1 cellular context compared by ENCODE assay signal in the genomic region with DNA sequence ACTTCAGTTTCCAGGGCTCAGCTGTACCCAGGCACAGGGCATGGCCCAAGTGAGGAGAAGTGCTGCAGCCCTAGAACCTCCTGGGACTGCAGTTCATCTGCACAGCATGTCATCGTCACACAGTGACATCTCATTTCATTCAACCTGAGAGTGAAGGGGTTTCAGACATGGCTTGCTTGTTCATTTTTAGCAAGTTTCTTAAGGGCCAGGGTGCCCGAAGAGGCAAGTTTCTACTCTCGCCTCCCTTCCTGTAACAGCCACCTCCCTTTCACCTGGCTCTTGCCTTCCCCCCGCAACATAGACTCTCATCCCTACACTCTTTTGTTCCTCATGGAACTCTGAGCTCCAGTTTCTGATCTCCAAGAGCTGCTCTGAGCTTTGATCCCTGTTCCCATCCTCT.
TF ChIP-seq lines count a peak whose summit lies in the region.

No MANE protein-coding gene starts in this region.

TF ChIP-seq in WTC11, 78 proteins besides CTCF, POLR2A, EP300 and RAD21 (continued from another document):
- TF ChIP-seq, protein P1, sequence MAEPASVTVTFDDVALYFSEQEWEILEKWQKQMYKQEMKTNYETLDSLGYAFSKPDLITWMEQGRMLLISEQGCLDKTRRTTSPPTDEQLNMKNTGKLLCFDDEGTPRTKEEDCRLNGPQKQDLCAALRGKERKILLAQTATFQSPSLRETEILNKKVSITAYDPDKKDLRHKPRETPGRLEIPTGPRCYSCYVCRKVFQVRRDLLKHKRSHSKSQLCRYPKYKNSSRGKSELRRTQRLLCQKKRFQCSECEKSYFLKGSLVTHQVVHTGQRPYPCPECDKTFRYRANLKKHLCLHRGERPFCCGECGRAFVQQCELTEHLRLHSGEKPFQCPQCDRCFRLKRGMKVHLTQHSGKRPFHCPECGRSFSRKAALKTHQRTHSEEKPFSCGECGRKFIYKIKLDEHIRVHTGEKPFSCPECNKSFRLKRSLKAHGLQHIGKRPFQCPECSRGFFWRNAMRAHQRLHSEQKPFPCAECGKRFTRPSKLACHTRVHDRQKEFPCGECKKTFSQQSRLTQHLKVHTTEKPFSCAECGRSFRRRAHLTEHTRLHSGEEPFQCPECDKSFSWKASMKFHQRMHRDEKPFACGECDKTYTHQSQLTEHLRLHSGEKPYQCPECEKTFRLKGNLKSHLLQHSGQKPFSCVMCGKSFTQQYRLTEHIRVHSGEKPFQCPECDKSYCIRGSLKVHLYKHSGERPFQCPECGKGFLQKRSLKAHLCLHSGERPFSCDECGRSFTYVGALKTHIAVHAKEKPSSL (CRISPR knock-in tag; conservative IDR thresholded peaks at IDR 0.05): no peak
- no peak for TF ChIP-seq ZNF423 (CRISPR knock-in tag; IDR thresholded peaks at IDR 0.05)
- no peak for TF ChIP-seq ZNF317 (CRISPR knock-in tag; IDR thresholded peaks at IDR 0.05; ENCODE audit: borderline replicate concordance, low read depth)
- TF ChIP-seq, protein P2, sequence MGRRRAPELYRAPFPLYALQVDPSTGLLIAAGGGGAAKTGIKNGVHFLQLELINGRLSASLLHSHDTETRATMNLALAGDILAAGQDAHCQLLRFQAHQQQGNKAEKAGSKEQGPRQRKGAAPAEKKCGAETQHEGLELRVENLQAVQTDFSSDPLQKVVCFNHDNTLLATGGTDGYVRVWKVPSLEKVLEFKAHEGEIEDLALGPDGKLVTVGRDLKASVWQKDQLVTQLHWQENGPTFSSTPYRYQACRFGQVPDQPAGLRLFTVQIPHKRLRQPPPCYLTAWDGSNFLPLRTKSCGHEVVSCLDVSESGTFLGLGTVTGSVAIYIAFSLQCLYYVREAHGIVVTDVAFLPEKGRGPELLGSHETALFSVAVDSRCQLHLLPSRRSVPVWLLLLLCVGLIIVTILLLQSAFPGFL (CRISPR knock-in tag; IDR thresholded peaks at IDR 0.05; ENCODE audit: borderline replicate concordance): no peak
- TF ChIP-seq, protein P3, sequence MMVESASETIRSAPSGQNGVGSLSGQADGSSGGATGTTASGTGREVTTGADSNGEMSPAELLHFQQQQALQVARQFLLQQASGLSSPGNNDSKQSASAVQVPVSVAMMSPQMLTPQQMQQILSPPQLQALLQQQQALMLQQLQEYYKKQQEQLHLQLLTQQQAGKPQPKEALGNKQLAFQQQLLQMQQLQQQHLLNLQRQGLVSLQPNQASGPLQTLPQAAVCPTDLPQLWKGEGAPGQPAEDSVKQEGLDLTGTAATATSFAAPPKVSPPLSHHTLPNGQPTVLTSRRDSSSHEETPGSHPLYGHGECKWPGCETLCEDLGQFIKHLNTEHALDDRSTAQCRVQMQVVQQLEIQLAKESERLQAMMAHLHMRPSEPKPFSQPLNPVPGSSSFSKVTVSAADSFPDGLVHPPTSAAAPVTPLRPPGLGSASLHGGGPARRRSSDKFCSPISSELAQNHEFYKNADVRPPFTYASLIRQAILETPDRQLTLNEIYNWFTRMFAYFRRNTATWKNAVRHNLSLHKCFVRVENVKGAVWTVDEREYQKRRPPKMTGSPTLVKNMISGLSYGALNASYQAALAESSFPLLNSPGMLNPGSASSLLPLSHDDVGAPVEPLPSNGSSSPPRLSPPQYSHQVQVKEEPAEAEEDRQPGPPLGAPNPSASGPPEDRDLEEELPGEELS (CRISPR knock-in tag; IDR thresholded peaks at IDR 0.05): no peak
TF ChIP-seq in WTC11: peak in this region for 0.
